ENCODE assay signal across 8 cellular contexts in the genomic region with DNA sequence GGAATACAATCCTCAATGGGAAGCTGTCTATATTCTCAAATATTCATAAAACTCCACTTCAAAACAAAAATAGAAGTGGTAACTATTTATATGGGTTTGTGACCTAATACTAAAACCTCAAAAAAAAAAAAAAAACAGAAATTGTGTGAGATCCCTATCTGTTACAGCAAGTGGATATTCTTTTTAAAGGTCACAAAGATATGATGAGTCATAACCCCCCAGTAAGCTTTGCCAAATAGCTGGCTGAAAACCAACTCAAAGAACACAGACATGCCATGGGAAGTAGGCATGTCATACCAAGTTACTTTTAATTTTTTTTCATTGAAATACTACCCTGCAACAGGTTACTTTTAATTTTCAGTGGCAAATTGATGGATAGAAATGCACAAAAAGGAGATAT.
DNase-seq lines count a peak whose midpoint lies in the region; ATAC-seq and TF ChIP-seq lines count a peak whose summit lies in the region.

No MANE protein-coding gene starts in this region.

- intact Hi-C loops in activated CD4-positive, alpha-beta T cell treated with anti-CD3 and anti-CD28 coated beads, Interleukin-2, amount 10 ng/mL, durations not matched to agents 24 days and 14 days (cut with micrococcal nuclease), result loop anchor here (1.0 to 5.0 kb wide), 3 partner anchors 16 to 34 kb away; no protein-coding TSS in a partner anchor

- peak overlapping the region; percentile 36 for H3K4me3 Mint-ChIP-seq in activated CD4-positive, alpha-beta T cell treated with anti-CD3 and anti-CD28 coated beads, Interleukin-2, amount 10 ng/mL, durations not matched to agents 24 days and 14 days
- H3K4me3 Mint-ChIP-seq in activated CD4-positive, alpha-beta T cell treated with anti-CD3 and anti-CD28 coated beads, Interleukin-2, amount 10 ng/mL, durations not matched to agents 7 days and 5 days, result no peak overlapping the region
- H3K4me3 Mint-ChIP-seq in stimulated activated memory B cell treated with anti-CD40 and anti-IgM and Interleukin-4, amounts not matched to agents 10 μg/mL and 1 μg/mL and 100 μg/mL, for 72 hours, result no peak overlapping the region

- peak; percentile 70 for ATAC-seq in stimulated activated memory B cell treated with anti-CD40 and anti-IgM and Interleukin-4, amounts not matched to agents 10 μg/mL and 1 μg/mL and 100 μg/mL, for 72 hours
- ATAC-seq in HG02885 (IDR thresholded peaks at IDR 0.05; ENCODE audit: poor library complexity, unreplicated experiment), result no peak
- ATAC-seq in GM18517 (IDR thresholded peaks at IDR 0.05; ENCODE audit: unreplicated experiment), result no peak

- H3K36me3 Mint-ChIP-seq in activated CD4-positive, alpha-beta T cell treated with anti-CD3 and anti-CD28 coated beads, Interleukin-2, amount 10 ng/mL, durations not matched to agents 24 days and 14 days (ENCODE audit: low read depth), result peaks cover 54% of the 10 kb centered on the region
- peaks cover 50% of the 10 kb centered on the region for H3K36me3 Mint-ChIP-seq in activated CD4-positive, alpha-beta T cell treated with anti-CD3 and anti-CD28 coated beads, Interleukin-2, amount 10 ng/mL, durations not matched to agents 7 days and 5 days (ENCODE audit: low read depth)
- peaks cover 8% of the 10 kb centered on the region for H3K36me3 Mint-ChIP-seq in stimulated activated memory B cell treated with anti-CD40 and anti-IgM and Interleukin-4, amounts not matched to agents 10 μg/mL and 1 μg/mL and 100 μg/mL, for 72 hours

- POLR2A ChIA-PET in activated CD4-positive, alpha-beta T cell treated with anti-CD3 and anti-CD28 coated beads, Interleukin-2, amount 10 ng/mL, durations not matched to agents 7 days and 5 days (lab: Charles Lee), result interaction anchor here (0.6 kb wide), 1 partner anchor 401 kb away, joined by 5 read pairs; no protein-coding TSS in a partner anchor
- POLR2A ChIA-PET in HEK293T (lab: Yijun Ruan, JAX), result no interaction called here

- CTCF ChIA-PET in activated CD4-positive, alpha-beta T cell treated with anti-CD3 and anti-CD28 coated beads, Interleukin-2, amount 10 ng/mL, durations not matched to agents 7 days and 5 days (lab: Charles Lee), result interaction anchor here (0.8 kb wide), 1 partner anchor 30 kb away, joined by 3 read pairs; no protein-coding TSS in a partner anchor
- CTCF ChIA-PET in HEK293T (lab: Yijun Ruan, JAX), result no interaction called here

- H3K9me3 Mint-ChIP-seq in activated CD4-positive, alpha-beta T cell treated with anti-CD3 and anti-CD28 coated beads, Interleukin-2, amount 10 ng/mL, durations not matched to agents 24 days and 14 days, result peaks cover 3% of the 10 kb centered on the region
- H3K9me3 Mint-ChIP-seq in activated CD4-positive, alpha-beta T cell treated with anti-CD3 and anti-CD28 coated beads, Interleukin-2, amount 10 ng/mL, durations not matched to agents 7 days and 5 days, result peaks cover 4% of the 10 kb centered on the region
- no peaks in the 10 kb centered on the region for H3K9me3 Mint-ChIP-seq in stimulated activated memory B cell treated with anti-CD40 and anti-IgM and Interleukin-4, amounts not matched to agents 10 μg/mL and 1 μg/mL and 100 μg/mL, for 72 hours

- DNase-seq in activated CD4-positive, alpha-beta T cell treated with anti-CD3 and anti-CD28 coated beads, Interleukin-2, amount 10 ng/mL, durations not matched to agents 24 days and 14 days, result peak; percentile 75
- no peak for DNase-seq in activated CD4-positive, alpha-beta T cell treated with anti-CD3 and anti-CD28 coated beads, Interleukin-2, amount 10 ng/mL, durations not matched to agents 7 days and 5 days
- DNase-seq in OCI-M1 (lab: John Stamatoyannopoulos, UW) (peak; percentile 77), dermis blood vessel endothelial cell (peak; percentile 69), HEK293T (ENCODE audit: extremely low spot score) (no peak)

- no peaks in the 10 kb centered on the region for H3K27me3 Mint-ChIP-seq in activated CD4-positive, alpha-beta T cell treated with anti-CD3 and anti-CD28 coated beads, Interleukin-2, amount 10 ng/mL, durations not matched to agents 24 days and 14 days
- H3K27me3 Mint-ChIP-seq in activated CD4-positive, alpha-beta T cell treated with anti-CD3 and anti-CD28 coated beads, Interleukin-2, amount 10 ng/mL, durations not matched to agents 7 days and 5 days, result no peaks in the 10 kb centered on the region
- no peaks in the 10 kb centered on the region for H3K27me3 Mint-ChIP-seq in stimulated activated memory B cell treated with anti-CD40 and anti-IgM and Interleukin-4, amounts not matched to agents 10 μg/mL and 1 μg/mL and 100 μg/mL, for 72 hours

- peaks cover 44% of the 10 kb centered on the region for H3K4me1 Mint-ChIP-seq in activated CD4-positive, alpha-beta T cell treated with anti-CD3 and anti-CD28 coated beads, Interleukin-2, amount 10 ng/mL, durations not matched to agents 24 days and 14 days
- H3K4me1 Mint-ChIP-seq in activated CD4-positive, alpha-beta T cell treated with anti-CD3 and anti-CD28 coated beads, Interleukin-2, amount 10 ng/mL, durations not matched to agents 7 days and 5 days, result peaks cover 55% of the 10 kb centered on the region
- peaks cover 50% of the 10 kb centered on the region for H3K4me1 Mint-ChIP-seq in stimulated activated memory B cell treated with anti-CD40 and anti-IgM and Interleukin-4, amounts not matched to agents 10 μg/mL and 1 μg/mL and 100 μg/mL, for 72 hours

- H3K27ac Mint-ChIP-seq in activated CD4-positive, alpha-beta T cell treated with anti-CD3 and anti-CD28 coated beads, Interleukin-2, amount 10 ng/mL, durations not matched to agents 24 days and 14 days, result peak overlapping the region; percentile 93
- H3K27ac Mint-ChIP-seq in activated CD4-positive, alpha-beta T cell treated with anti-CD3 and anti-CD28 coated beads, Interleukin-2, amount 10 ng/mL, durations not matched to agents 7 days and 5 days, result no peak overlapping the region
- H3K27ac Mint-ChIP-seq in stimulated activated memory B cell treated with anti-CD40 and anti-IgM and Interleukin-4, amounts not matched to agents 10 μg/mL and 1 μg/mL and 100 μg/mL, for 72 hours, result peak overlapping the region; percentile 39

TF ChIP-seq in HEK293T, 16 proteins besides CTCF, POLR2A, EP300 and RAD21:
- TF ChIP-seq SUZ12 (IDR thresholded peaks at IDR 0.05), result no peak
- no peak for TF ChIP-seq TARDBP (IDR thresholded peaks at IDR 0.05)
- TF ChIP-seq ZNF384 (IDR thresholded peaks at IDR 0.05), result no peak
- no peak for TF ChIP-seq NFRKB (IDR thresholded peaks at IDR 0.05)
- no peak for TF ChIP-seq ARNT (IDR thresholded peaks at IDR 0.05)
- no peak for TF ChIP-seq HDGF (IDR thresholded peaks at IDR 0.05; ENCODE audit: borderline replicate concordance)
- TF ChIP-seq, protein P1, sequence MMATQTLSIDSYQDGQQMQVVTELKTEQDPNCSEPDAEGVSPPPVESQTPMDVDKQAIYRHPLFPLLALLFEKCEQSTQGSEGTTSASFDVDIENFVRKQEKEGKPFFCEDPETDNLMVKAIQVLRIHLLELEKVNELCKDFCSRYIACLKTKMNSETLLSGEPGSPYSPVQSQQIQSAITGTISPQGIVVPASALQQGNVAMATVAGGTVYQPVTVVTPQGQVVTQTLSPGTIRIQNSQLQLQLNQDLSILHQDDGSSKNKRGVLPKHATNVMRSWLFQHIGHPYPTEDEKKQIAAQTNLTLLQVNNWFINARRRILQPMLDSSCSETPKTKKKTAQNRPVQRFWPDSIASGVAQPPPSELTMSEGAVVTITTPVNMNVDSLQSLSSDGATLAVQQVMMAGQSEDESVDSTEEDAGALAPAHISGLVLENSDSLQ (IDR thresholded peaks at IDR 0.05), result no peak
- no peak for TF ChIP-seq ELF4 (IDR thresholded peaks at IDR 0.05)
- TF ChIP-seq L3MBTL2 (conservative IDR thresholded peaks at IDR 0.05), result no peak
- no peak for TF ChIP-seq LEF1 (IDR thresholded peaks at IDR 0.05; ENCODE audit: borderline replicate concordance)
- TF ChIP-seq FOXA1 (IDR thresholded peaks at IDR 0.05), result no peak
- no peak for TF ChIP-seq BHLHE40 (IDR thresholded peaks at IDR 0.05; ENCODE audit: borderline replicate concordance)
- no peak for TF ChIP-seq SP1 (IDR thresholded peaks at IDR 0.05)
- no peak for TF ChIP-seq CTBP1 (IDR thresholded peaks at IDR 0.05; ENCODE audit: borderline replicate concordance)
- no peak for TF ChIP-seq FOXM1 (IDR thresholded peaks at IDR 0.05; ENCODE audit: borderline replicate concordance)
- no peak for TF ChIP-seq FOXK2 (IDR thresholded peaks at IDR 0.05)

Comparison
In these comparisons a context has a peak if more than half of its experiments do, and no peak if none do; other contexts are left out.
1. DNase-seq: peak in activated CD4-positive, alpha-beta T cell treated with anti-CD3 and anti-CD28 coated beads, Interleukin-2, amount 10 ng/mL, durations not matched to agents 24 days and 14 days (single experiment), OCI-M1 (single experiment) and dermis blood vessel endothelial cell (single experiment); none in activated CD4-positive, alpha-beta T cell treated with anti-CD3 and anti-CD28 coated beads, Interleukin-2, amount 10 ng/mL, durations not matched to agents 7 days and 5 days (single experiment) and HEK293T (single experiment).